12 cellular contexts compared by ENCODE assay signal in the genomic region with DNA sequence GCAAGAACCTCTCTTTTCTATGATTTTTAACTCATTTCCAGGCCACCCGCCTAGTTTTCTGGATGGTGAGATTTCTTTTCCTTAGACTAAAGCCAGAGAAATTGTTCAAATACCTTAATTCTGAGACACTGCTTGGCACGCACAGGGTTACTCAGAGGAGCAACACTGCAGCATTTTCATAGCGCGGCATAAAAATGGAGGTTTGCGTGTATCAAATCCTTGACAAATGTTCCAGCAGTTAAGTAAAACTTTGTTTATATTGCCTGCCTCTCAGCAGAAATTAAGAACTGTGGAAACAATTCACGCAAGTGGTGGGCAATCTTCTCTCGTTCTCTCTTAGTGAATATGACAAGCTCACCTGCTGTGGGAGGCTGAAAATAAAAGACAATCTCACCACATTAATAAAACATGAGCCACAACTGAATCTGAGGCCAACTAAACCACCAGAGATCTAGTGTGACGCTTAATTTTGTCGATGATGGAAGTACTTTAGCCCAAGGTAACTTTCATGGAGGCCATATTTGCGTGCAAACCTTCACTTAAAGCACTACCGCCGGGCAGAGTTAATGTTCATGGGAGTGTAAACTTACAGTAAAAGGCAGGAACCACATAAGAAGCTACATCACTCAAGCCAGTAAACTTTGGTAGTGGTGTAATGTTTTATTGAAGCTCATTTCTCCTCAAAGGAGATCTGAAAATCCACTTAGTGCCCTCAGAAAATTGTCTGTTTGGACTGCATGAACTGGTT.
DNase-seq lines count a peak whose midpoint lies in the region; TF ChIP-seq lines count a peak whose summit lies in the region.
"Had no signal": no experiment of that assay in that cellular context is flagged by ENCODE, and none has a peak within 500 bp of the region (broad histone marks: within the 10 kb centered on the region; RNA-seq: fewer than 3 reads in every experiment).

No MANE protein-coding gene starts in this region.

- H3K4me2 ChIP-seq in smooth muscle cell: peak overlapping the region; percentile 14

- peak overlapping the region; percentile 78 for H3K4me3 ChIP-seq in SK-N-MC
- peak overlapping the region; percentile 32 for H3K4me3 ChIP-seq in fibroblast of the aortic adventitia (ENCODE audit: low read depth, low read length)
- no peak overlapping the region for H3K4me3 ChIP-seq in smooth muscle cell

- H3K79me2 ChIP-seq in smooth muscle cell (ENCODE audit: low read depth): no peaks in the 10 kb centered on the region

- H3K36me3 ChIP-seq in SK-N-MC (ENCODE audit: insufficient read depth, low read length): no peaks in the 10 kb centered on the region
- H3K36me3 ChIP-seq in smooth muscle cell (ENCODE audit: low read depth): no peaks in the 10 kb centered on the region

- H3K9me3 ChIP-seq in SK-N-MC (ENCODE audit: low read depth, low read length): no peaks in the 10 kb centered on the region
- H3K9me3 ChIP-seq in smooth muscle cell (replicated peaks; ENCODE audit: low read depth): no peaks in the 10 kb centered on the region

- WGBS in smooth muscle cell (ENCODE audit: low lambda C conversion rate): 84% methylated on average over 12 of the region's 12 CpGs

- no peaks in the 10 kb centered on the region for H3K4me1 ChIP-seq in smooth muscle cell (ENCODE audit: low read depth)

- H2AFZ ChIP-seq in smooth muscle cell (ENCODE audit: low read depth): peak overlapping the region; percentile 20

- H3K27me3 ChIP-seq in smooth muscle cell (ENCODE audit: low read depth): no peaks in the 10 kb centered on the region

- TF ChIP-seq CTCF in fibroblast of the aortic adventitia (IDR thresholded peaks at IDR 0.05; ENCODE audit: insufficient read depth, low read length) (no peak), smooth muscle cell (IDR thresholded peaks at IDR 0.05; ENCODE audit: borderline replicate concordance, insufficient read depth, poor library complexity, severe bottlenecking) (no peak)

- no peaks in the 10 kb centered on the region for H4K20me1 ChIP-seq in smooth muscle cell (ENCODE audit: low read depth)

- H3F3A ChIP-seq in smooth muscle cell (ENCODE audit: low read depth): no peaks in the 10 kb centered on the region

- H3K27ac ChIP-seq in SK-N-MC: peak overlapping the region; percentile 97
- H3K27ac ChIP-seq in smooth muscle cell (ENCODE audit: low read depth): peak overlapping the region; percentile 50

- H3K9ac ChIP-seq in SK-N-MC (ENCODE audit: insufficient read length) (peak overlapping the region; percentile 74), smooth muscle cell (ENCODE audit: low read depth) (peak overlapping the region; percentile 8)

- DNase-seq in NCI-H1417 (lab: John Stamatoyannopoulos, UW): peak in 2 of 3 experiments; percentile 7 to 94
- DNase-seq in NCI-H1417 treated with DMSO at 0.1 percent for 48 hours (lab: John Stamatoyannopoulos, UW): no peak
- DNase-seq in SK-N-MC (ENCODE audit: low read depth, low spot score): peak; percentile 69
- DNase-seq in fibroblast of the aortic adventitia (ENCODE audit: low read depth): peak; percentile 99
- no peak for DNase-seq in smooth muscle cell (lab: John Stamatoyannopoulos, UW; ENCODE audit: unreplicated experiment)
- DNase-seq in NOMO-1 treated with dmso at 0.1 percent for 144 hours (lab: John Stamatoyannopoulos, UW; ENCODE audit: unreplicated experiment): no peak
- DNase-seq in NCI-H446 treated with DMSO at 0.1 percent for 48 hours (lab: John Stamatoyannopoulos, UW): no peak
- DNase-seq in stimulated activated CD4-positive, alpha-beta T cell treated with anti-CD3 and anti-CD28 coated beads, Interleukin-12 subunit alpha, Interleukin-12 subunit beta, amount 100 ng/mL, for 4 hours: no peak
- DNase-seq: activated T-cell treated with anti-CD3 and anti-CD28 coated beads, Interleukin-2, amount 50 U/mL, for 72 hours; head of caudate nucleus; NCI-H2029; RPMI8226 had no signal

Comparison
In these comparisons a context has a peak if more than half of its experiments do, and no peak if none do; other contexts are left out.
1. DNase-seq: peak in NCI-H1417 (2 of 3), SK-N-MC (single experiment) and fibroblast of the aortic adventitia (single experiment); none in NCI-H1417 treated with DMSO at 0.1 percent for 48 hours (single experiment), smooth muscle cell (single experiment), NOMO-1 treated with dmso at 0.1 percent for 144 hours (single experiment), NCI-H446 treated with DMSO at 0.1 percent for 48 hours (single experiment) and stimulated activated CD4-positive, alpha-beta T cell treated with anti-CD3 and anti-CD28 coated beads, Interleukin-12 subunit alpha, Interleukin-12 subunit beta, amount 100 ng/mL, for 4 hours (single experiment).